1 cellular context compared by ENCODE assay signal in the genomic region with DNA sequence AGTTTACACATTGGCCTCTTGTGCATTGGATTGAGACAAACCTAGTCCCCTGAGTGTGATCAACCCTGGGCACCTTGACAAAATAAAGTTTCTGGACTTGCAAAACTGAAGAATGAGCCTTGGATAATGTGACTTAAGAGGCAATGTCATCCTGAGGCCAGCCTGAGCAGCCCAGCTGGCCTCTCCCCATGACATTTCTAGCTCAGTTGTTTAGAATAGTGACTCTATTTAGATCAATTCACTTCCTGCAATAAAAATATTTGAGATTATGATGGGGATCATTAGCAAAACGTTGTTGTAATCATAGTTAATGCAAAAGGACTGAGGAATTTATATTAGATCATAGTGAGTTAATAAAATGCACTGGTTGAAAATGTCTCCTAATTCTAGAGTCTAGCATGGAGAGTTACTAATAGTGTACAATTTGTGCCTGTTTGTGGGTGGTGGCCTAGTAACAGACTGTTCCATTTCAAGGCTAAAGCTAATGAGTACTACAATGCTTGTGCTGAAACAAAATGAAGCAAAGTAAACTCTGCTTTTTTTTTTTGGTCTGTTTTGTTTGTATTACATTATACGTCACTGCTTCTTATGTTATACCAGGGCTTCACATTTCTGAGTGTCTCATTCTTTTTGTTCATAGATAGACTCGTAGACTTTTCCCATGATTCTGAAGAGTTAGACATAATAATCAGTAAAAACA.
TF ChIP-seq lines count a peak whose summit lies in the region.

No MANE protein-coding gene starts in this region.

TF ChIP-seq in K562, 482 proteins besides CTCF, POLR2A, EP300 and RAD21:
- TF ChIP-seq, protein P1, sequence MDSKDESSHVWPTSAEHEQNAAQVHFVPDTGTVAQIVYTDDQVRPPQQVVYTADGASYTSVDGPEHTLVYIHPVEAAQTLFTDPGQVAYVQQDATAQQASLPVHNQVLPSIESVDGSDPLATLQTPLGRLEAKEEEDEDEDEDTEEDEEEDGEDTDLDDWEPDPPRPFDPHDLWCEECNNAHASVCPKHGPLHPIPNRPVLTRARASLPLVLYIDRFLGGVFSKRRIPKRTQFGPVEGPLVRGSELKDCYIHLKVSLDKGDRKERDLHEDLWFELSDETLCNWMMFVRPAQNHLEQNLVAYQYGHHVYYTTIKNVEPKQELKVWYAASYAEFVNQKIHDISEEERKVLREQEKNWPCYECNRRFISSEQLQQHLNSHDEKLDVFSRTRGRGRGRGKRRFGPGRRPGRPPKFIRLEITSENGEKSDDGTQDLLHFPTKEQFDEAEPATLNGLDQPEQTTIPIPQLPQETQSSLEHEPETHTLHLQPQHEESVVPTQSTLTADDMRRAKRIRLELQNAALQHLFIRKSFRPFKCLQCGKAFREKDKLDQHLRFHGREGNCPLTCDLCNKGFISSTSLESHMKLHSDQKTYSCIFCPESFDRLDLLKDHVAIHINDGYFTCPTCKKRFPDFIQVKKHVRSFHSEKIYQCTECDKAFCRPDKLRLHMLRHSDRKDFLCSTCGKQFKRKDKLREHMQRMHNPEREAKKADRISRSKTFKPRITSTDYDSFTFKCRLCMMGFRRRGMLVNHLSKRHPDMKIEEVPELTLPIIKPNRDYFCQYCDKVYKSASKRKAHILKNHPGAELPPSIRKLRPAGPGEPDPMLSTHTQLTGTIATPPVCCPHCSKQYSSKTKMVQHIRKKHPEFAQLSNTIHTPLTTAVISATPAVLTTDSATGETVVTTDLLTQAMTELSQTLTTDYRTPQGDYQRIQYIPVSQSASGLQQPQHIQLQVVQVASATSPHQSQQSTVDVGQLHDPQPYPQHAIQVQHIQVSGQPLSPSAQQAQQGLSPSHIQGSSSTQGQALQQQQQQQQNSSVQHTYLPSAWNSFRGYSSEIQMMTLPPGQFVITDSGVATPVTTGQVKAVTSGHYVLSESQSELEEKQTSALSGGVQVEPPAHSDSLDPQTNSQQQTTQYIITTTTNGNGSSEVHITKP (IDR thresholded peaks at IDR 0.05; ENCODE audit: partially characterized antibody): peak; percentile 38
- TF ChIP-seq BDP1 (IDR thresholded peaks at IDR 0.05; ENCODE audit: insufficient read depth, insufficient read length): no peak
- no peak for TF ChIP-seq ZNF586 (CRISPR knock-in tag; conservative IDR thresholded peaks at IDR 0.05)
